ENCODE assay signal across 15 cellular contexts in genomic region chr6:137227872-137228302, GRCh38. TPM values are rescaled to one million over a fixed set of nuclear protein-coding genes. Genes with fewer than 3 reads are reported as not detected.
DNase-seq lines count a peak whose midpoint lies in the region; ATAC-seq and TF ChIP-seq lines count a peak whose summit lies in the region.
"Had no signal": no experiment of that assay in that cellular context is flagged by ENCODE, and none has a peak within 500 bp of the region (broad histone marks: within the 10 kb centered on the region; RNA-seq: fewer than 3 reads in every experiment).

No MANE protein-coding gene starts in this region.

- H3K4me1 Mint-ChIP-seq in activated CD8-positive, alpha-beta T cell treated with anti-CD3 and anti-CD28 coated beads for 36 hours (ENCODE audit: low read depth) = peaks cover 60% of the 10 kb centered on the region
- peaks cover 66% of the 10 kb centered on the region for H3K4me1 Mint-ChIP-seq in activated CD8-positive, alpha-beta T cell treated with anti-CD3 and anti-CD28 coated beads, Interleukin-2, amount 10 ng/mL, durations not matched to agents 7 days and 5 days (ENCODE audit: low read depth)

- 26 to 37% methylated on average over 4 of the region's 4 CpGs for WGBS in tibial nerve, 2 donors

- no peaks in the 10 kb centered on the region for H3K9me3 ChIP-seq in ascending aorta
- H3K9me3 ChIP-seq in tibial artery = no peaks in the 10 kb centered on the region
- H3K9me3 ChIP-seq in tibial nerve = no peaks in the 10 kb centered on the region
- H3K9me3 ChIP-seq: mucosa of descending colon, testis had no signal

- H3K4me1 ChIP-seq in ascending aorta (peaks cover 2 to 19% of the 10 kb centered on the region in 2 donors), tibial artery (peaks cover 0 to 4% (median 0%) of the 10 kb centered on the region in 4 donors), tibial nerve (peaks cover 0 to 35% (median 19%) of the 10 kb centered on the region in 4 donors)

- intact Hi-C loops in activated CD8-positive, alpha-beta T cell treated with anti-CD3 and anti-CD28 coated beads for 36 hours (cut with micrococcal nuclease) = loop anchor here (5.0 kb wide), 1 partner anchor 71 kb away; no protein-coding TSS in a partner anchor
- intact Hi-C loops in ascending aorta (cut with DNase I) = loop anchor here (10.0 kb wide), 1 partner anchor 643 kb away; no protein-coding TSS in a partner anchor
- intact Hi-C loops in tibial artery (cut with DNase I; ENCODE audit: low total_unique reads) = no loop called here
- intact Hi-C loops in posterior vena cava (cut with DNase I) = no loop called here

- TF ChIP-seq POLR2A in tibial nerve (IDR thresholded peaks at IDR 0.05) = no peak

- no peaks in the 10 kb centered on the region for H3K9me3 Mint-ChIP-seq in activated CD8-positive, alpha-beta T cell treated with anti-CD3 and anti-CD28 coated beads for 36 hours
- H3K9me3 Mint-ChIP-seq in activated CD8-positive, alpha-beta T cell treated with anti-CD3 and anti-CD28 coated beads, Interleukin-2, amount 10 ng/mL, durations not matched to agents 7 days and 5 days (ENCODE audit: insufficient read depth) = no peaks in the 10 kb centered on the region
- H3K9me3 Mint-ChIP-seq: IgD-negative memory B cell had no signal

- H3K27ac ChIP-seq in ascending aorta (peak overlapping the region; percentile 13 to 83), tibial artery (peak overlapping the region; percentile 5 to 12), tibial nerve (peak overlapping the region in 2 of 4 donors; percentile 63 to 74)

- H3K4me3 ChIP-seq in ascending aorta (no peak overlapping the region), tibial artery (no peak overlapping the region), tibial nerve (no peak overlapping the region)
- H3K4me3 ChIP-seq: mucosa of descending colon, testis had no signal

- H3K36me3 Mint-ChIP-seq in activated CD8-positive, alpha-beta T cell treated with anti-CD3 and anti-CD28 coated beads for 36 hours (ENCODE audit: low read depth) = no peaks in the 10 kb centered on the region
- H3K36me3 Mint-ChIP-seq in activated CD8-positive, alpha-beta T cell treated with anti-CD3 and anti-CD28 coated beads, Interleukin-2, amount 10 ng/mL, durations not matched to agents 7 days and 5 days (ENCODE audit: low read depth) = peaks cover 2% of the 10 kb centered on the region

- CTCF ChIA-PET in activated CD8-positive, alpha-beta T cell treated with anti-CD3 and anti-CD28 coated beads for 36 hours (lab: Charles Lee) = interaction anchor here (1.0 kb wide), 1 partner anchor 86 kb away, joined by 3 read pairs; no protein-coding TSS in a partner anchor
- CTCF ChIA-PET in activated CD8-positive, alpha-beta T cell treated with anti-CD3 and anti-CD28 coated beads, Interleukin-2, amount 10 ng/mL, durations not matched to agents 7 days and 5 days (lab: Charles Lee) = interaction anchor here (0.6 to 1.2 kb wide), 2 partner anchors 19 to 699 kb away, joined by 3 to 4 read pairs; no protein-coding TSS in a partner anchor

- ATAC-seq in activated CD8-positive, alpha-beta T cell treated with anti-CD3 and anti-CD28 coated beads for 36 hours = peak; percentile 50
- ATAC-seq in activated CD8-positive, alpha-beta T cell treated with anti-CD3 and anti-CD28 coated beads, Interleukin-2, amount 10 ng/mL, durations not matched to agents 7 days and 5 days = no peak
- peak; percentile 50 for ATAC-seq in HG02870 (IDR thresholded peaks at IDR 0.05; ENCODE audit: unreplicated experiment)
- ATAC-seq: mucosa of descending colon had no signal

- H3K36me3 ChIP-seq in ascending aorta (no peaks in the 10 kb centered on the region), tibial artery (no peaks in the 10 kb centered on the region), tibial nerve (no peaks in the 10 kb centered on the region)

- no peak overlapping the region for H3K4me3 Mint-ChIP-seq in activated CD8-positive, alpha-beta T cell treated with anti-CD3 and anti-CD28 coated beads for 36 hours
- no peak overlapping the region for H3K4me3 Mint-ChIP-seq in activated CD8-positive, alpha-beta T cell treated with anti-CD3 and anti-CD28 coated beads, Interleukin-2, amount 10 ng/mL, durations not matched to agents 7 days and 5 days
- H3K4me3 Mint-ChIP-seq: IgD-negative memory B cell had no signal

- H3K27me3 ChIP-seq in ascending aorta = no peaks in the 10 kb centered on the region
- H3K27me3 ChIP-seq in tibial artery = no peaks in the 10 kb centered on the region
- no peaks in the 10 kb centered on the region for H3K27me3 ChIP-seq in tibial nerve
- H3K27me3 ChIP-seq: testis had no signal

- POLR2A ChIA-PET in activated CD8-positive, alpha-beta T cell treated with anti-CD3 and anti-CD28 coated beads for 36 hours (lab: Charles Lee) = interaction anchor here (1.2 kb wide), 1 partner anchor 10 kb away, joined by 3 read pairs; no protein-coding TSS in a partner anchor
- POLR2A ChIA-PET in activated CD8-positive, alpha-beta T cell treated with anti-CD3 and anti-CD28 coated beads, Interleukin-2, amount 10 ng/mL, durations not matched to agents 7 days and 5 days (lab: Charles Lee) = no interaction called here

- no peak for TF ChIP-seq EP300 in tibial nerve (IDR thresholded peaks at IDR 0.05)

- peaks cover 9% of the 10 kb centered on the region for H3K27me3 Mint-ChIP-seq in activated CD8-positive, alpha-beta T cell treated with anti-CD3 and anti-CD28 coated beads for 36 hours
- no peaks in the 10 kb centered on the region for H3K27me3 Mint-ChIP-seq in activated CD8-positive, alpha-beta T cell treated with anti-CD3 and anti-CD28 coated beads, Interleukin-2, amount 10 ng/mL, durations not matched to agents 7 days and 5 days (ENCODE audit: low read depth)
- H3K27me3 Mint-ChIP-seq: IgD-negative memory B cell had no signal

- no peak for DNase-seq in activated CD8-positive, alpha-beta T cell treated with anti-CD3 and anti-CD28 coated beads for 36 hours
- DNase-seq in activated CD8-positive, alpha-beta T cell treated with anti-CD3 and anti-CD28 coated beads, Interleukin-2, amount 10 ng/mL, durations not matched to agents 7 days and 5 days = no peak
- no peak for DNase-seq in ascending aorta (ENCODE audit: low spot score in 2 of 2)
- DNase-seq in tibial artery = no peak
- DNase-seq in posterior vena cava (ENCODE audit: low spot score) = no peak
- no peak for DNase-seq in NOMO-1 treated with DMSO at 0.1 percent for 48 hours (lab: John Stamatoyannopoulos, UW; ENCODE audit: unreplicated experiment)
- DNase-seq in tibial nerve (ENCODE audit: low spot score in 2 of 2) = no peak
- DNase-seq: mucosa of descending colon, NCI-H446, testis had no signal

- TF ChIP-seq CTCF in activated CD8-positive, alpha-beta T cell treated with anti-CD3 and anti-CD28 coated beads for 36 hours (IDR thresholded peaks at IDR 0.05) = no peak
- TF ChIP-seq CTCF in ascending aorta (IDR thresholded peaks at IDR 0.05) = no peak
- TF ChIP-seq CTCF in tibial artery (IDR thresholded peaks at IDR 0.05) = no peak
- no peak for TF ChIP-seq CTCF in tibial nerve (IDR thresholded peaks at IDR 0.05)

- no peak overlapping the region for H3K27ac Mint-ChIP-seq in activated CD8-positive, alpha-beta T cell treated with anti-CD3 and anti-CD28 coated beads for 36 hours
- H3K27ac Mint-ChIP-seq in activated CD8-positive, alpha-beta T cell treated with anti-CD3 and anti-CD28 coated beads, Interleukin-2, amount 10 ng/mL, durations not matched to agents 7 days and 5 days = no peak overlapping the region
- H3K27ac Mint-ChIP-seq: IgD-negative memory B cell had no signal

RNA-seq across cellular contexts. Expression of gene IFNGR1, which starts 8.7 kb away (rescaled TPM):
- total RNA-seq in activated CD8-positive, alpha-beta T cell treated with anti-CD3 and anti-CD28 coated beads for 36 hours = 10 to 100 TPM; 25.6 to 26.8 TPM
- 10 to 100 TPM; 18.7 to 19.8 TPM for total RNA-seq in activated CD8-positive, alpha-beta T cell treated with anti-CD3 and anti-CD28 coated beads, Interleukin-2, amount 10 ng/mL, durations not matched to agents 7 days and 5 days
- 47.7 TPM for total RNA-seq in ascending aorta
- 10 to 100 TPM; 71.4 to 72.7 TPM for total RNA-seq in posterior vena cava
- total RNA-seq in tibial nerve = 100 to 1,000 TPM in 1 of 4 donors, 10 to 100 TPM in 3; 73.8 to 125 (median 97.8) TPM

RNA-seq across cellular contexts. Expression of gene IL22RA2, which starts 54.4 kb away (rescaled TPM):
- not detected for total RNA-seq in activated CD8-positive, alpha-beta T cell treated with anti-CD3 and anti-CD28 coated beads for 36 hours
- not detected for total RNA-seq in activated CD8-positive, alpha-beta T cell treated with anti-CD3 and anti-CD28 coated beads, Interleukin-2, amount 10 ng/mL, durations not matched to agents 7 days and 5 days
- total RNA-seq in ascending aorta (not detected), posterior vena cava (not detected), tibial nerve (not detected)
- total RNA-seq: A172, cerebellum, H1, mucosa of descending colon, testis had no signal

Comparison
In these comparisons a context has a peak if more than half of its experiments do, and no peak if none do; other contexts are left out.
1. intact Hi-C loops: an anchor here in activated CD8-positive, alpha-beta T cell treated with anti-CD3 and anti-CD28 coated beads for 36 hours (5.0 kb wide) and ascending aorta (10.0 kb wide); none called in tibial artery and posterior vena cava.